In genomic region chr9:99813739-99814138, GRCh38 we compare ENCODE assay signal across 26 cellular contexts. TPM values are rescaled to one million over a fixed set of nuclear protein-coding genes. Genes with fewer than 3 reads are reported as not detected.
"Had no signal": no experiment of that assay in that cellular context is flagged by ENCODE, and none has a peak within 500 bp of the region (broad histone marks: within the 10 kb centered on the region; RNA-seq: fewer than 3 reads in every experiment).

No MANE protein-coding gene starts in this region.

- H3K4me2 ChIP-seq: smooth muscle cell had no signal

- ATAC-seq: heart left ventricle; left colon; left lung; lower lobe of right lung; mucosa of descending colon; naive thymus-derived CD4-positive, alpha-beta T cell; natural killer cell treated with Interleukin-12 subunit alpha and Interleukin-12 subunit beta and Interleukin-15 and Interleukin-18, amount 100 ng/mL, for 72 hours; right lobe of liver; upper lobe of right lung had no signal

- H3K9me3 ChIP-seq: heart left ventricle, left lung, lower lobe of right lung, mucosa of descending colon, right atrium auricular region, right lobe of liver, stomach, thoracic aorta, tibial artery, upper lobe of right lung had no signal

- DNase-seq: heart left ventricle; hypothalamus; immature natural killer cell; kidney; left colon; left lung; lower lobe of right lung; mammary epithelial cell; mesenchymal stem cell; mucosa of descending colon; naive thymus-derived CD4-positive, alpha-beta T cell; nucleus accumbens; right lobe of liver; stimulated activated CD4-positive, alpha-beta T cell treated with anti-CD3 and anti-CD28 coated beads, Interleukin-1b, Interleukin-23, amount 100 ng/mL, for 48 hours; stimulated activated CD4-positive, alpha-beta T cell treated with anti-CD3 and anti-CD28 coated beads, Interleukin-4, amount 100 ng/mL, for 1 hour; stimulated activated naive CD4-positive, alpha-beta T cell; stomach; tibial artery; trophoblast cell; upper lobe of right lung had no signal

- H3K4me1 ChIP-seq: parathyroid adenoma had no signal

- H3K36me3 Mint-ChIP-seq: immature natural killer cell; natural killer cell treated with Interleukin-12 subunit alpha and Interleukin-12 subunit beta and Interleukin-15 and Interleukin-18, amount 100 ng/mL, for 72 hours had no signal

- H3K27ac Mint-ChIP-seq: natural killer cell treated with Interleukin-12 subunit alpha and Interleukin-12 subunit beta and Interleukin-15 and Interleukin-18, amount 100 ng/mL, for 72 hours had no signal

- H3K36me3 ChIP-seq: left lung, lower lobe of right lung, right atrium auricular region, right lobe of liver, stomach, thoracic aorta, tibial artery, upper lobe of right lung had no signal

- H3K9ac ChIP-seq: parathyroid adenoma had no signal

- H3K27me3 Mint-ChIP-seq: progenitor cell of endocrine pancreas had no signal

- H3K4me3 Mint-ChIP-seq: immature natural killer cell; naive thymus-derived CD4-positive, alpha-beta T cell; natural killer cell treated with Interleukin-12 subunit alpha and Interleukin-12 subunit beta and Interleukin-15 and Interleukin-18, amount 100 ng/mL, for 72 hours had no signal

- H2AFZ ChIP-seq: parathyroid adenoma had no signal

- H3K4me3 ChIP-seq: heart left ventricle, left lung, lower lobe of right lung, mucosa of descending colon, right atrium auricular region, right lobe of liver, smooth muscle cell, stomach, thoracic aorta, tibial artery, upper lobe of right lung had no signal

- H3K27me3 ChIP-seq: heart left ventricle, left lung, right atrium auricular region, right lobe of liver, stomach, tibial artery, upper lobe of right lung had no signal

- H3K9me3 Mint-ChIP-seq: natural killer cell treated with Interleukin-12 subunit alpha and Interleukin-12 subunit beta and Interleukin-15 and Interleukin-18, amount 100 ng/mL, for 72 hours had no signal

- H3K27ac ChIP-seq: heart left ventricle, left lung, lower lobe of right lung, parathyroid adenoma, right atrium auricular region, right lobe of liver, stomach, thoracic aorta, tibial artery, upper lobe of right lung had no signal

RNA-seq across cellular contexts. Expression of gene NR4A3, which starts 7.9 kb away (rescaled TPM):
- polyA plus RNA-seq: naive thymus-derived CD4-positive, alpha-beta T cell had no signal
